9 cellular contexts compared by ENCODE assay signal in the genomic region with DNA sequence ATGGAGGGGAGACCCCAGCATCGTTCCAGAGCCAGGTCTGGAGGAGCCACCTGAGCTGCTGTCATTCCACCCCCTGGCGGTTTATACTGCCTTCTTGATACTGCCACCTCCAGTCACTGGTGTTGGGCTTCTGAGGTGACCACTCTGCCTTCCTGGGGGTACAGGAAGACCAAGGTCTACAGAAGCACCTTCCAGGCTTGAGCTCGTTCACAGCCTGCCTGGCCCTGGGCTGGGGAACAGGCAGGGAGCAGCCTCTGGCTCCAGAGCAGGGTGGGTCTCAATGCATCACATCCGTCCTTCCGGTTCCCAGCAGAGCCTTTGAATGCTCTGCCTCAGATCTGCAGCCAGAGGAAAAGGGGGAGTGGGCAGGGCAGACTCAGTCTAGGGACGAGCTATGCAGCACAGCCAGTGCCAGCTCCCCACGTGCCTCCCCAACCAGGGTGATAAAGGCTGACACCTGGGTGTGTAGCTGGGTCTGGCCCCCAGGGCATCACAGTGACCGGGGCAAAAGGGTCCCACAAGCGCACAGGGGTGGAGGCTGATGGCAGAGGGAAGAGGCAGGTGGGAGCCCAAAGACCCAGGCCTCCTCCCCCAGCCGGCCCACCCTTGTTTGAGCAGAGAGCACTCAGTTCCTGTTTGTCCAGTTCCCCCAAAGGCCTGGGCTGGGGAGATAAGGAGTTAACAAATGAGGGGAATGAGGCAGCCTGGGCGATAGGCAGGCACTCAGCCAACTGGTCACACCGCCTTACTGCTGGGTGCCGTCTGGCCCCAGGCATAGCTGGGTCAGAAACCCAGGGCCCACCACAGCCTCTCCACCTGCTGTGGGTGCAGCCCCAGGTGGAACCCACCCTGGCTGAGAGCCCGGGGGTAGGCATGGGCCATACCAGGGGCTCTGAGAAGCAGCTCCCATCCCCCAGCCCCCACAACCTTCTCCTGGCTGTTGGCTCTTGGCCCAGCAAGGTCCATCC. TPM values are rescaled to one million over a fixed set of nuclear protein-coding genes. Genes with fewer than 3 reads are reported as not detected.
DNase-seq lines count a peak whose midpoint lies in the region; ATAC-seq and TF ChIP-seq lines count a peak whose summit lies in the region.
"Had no signal": no experiment of that assay in that cellular context is flagged by ENCODE, and none has a peak within 500 bp of the region (broad histone marks: within the 10 kb centered on the region; RNA-seq: fewer than 3 reads in every experiment).

No MANE protein-coding gene starts in this region.

- TF ChIP-seq CTCF in Caco-2 (IDR thresholded peaks at IDR 0.05; ENCODE audit: insufficient read depth in 1 of 2, low read depth in 1 of 2, low read length in 1 of 2, severe bottlenecking in 1 of 2, unreplicated experiment in 1 of 2) (no peak), parathyroid adenoma (IDR thresholded peaks at IDR 0.05) (no peak), ascending aorta (IDR thresholded peaks at IDR 0.05) (no peak)

- BruUV-seq in Caco-2 (replicated peaks; lab: Mats Ljungman, UMichigan): no TSS peak

- H3K4me3 Mint-ChIP-seq in Caco-2 (ENCODE audit: unreplicated experiment): no peak overlapping the region
- H3K4me3 Mint-ChIP-seq in T-helper 17 cell: no peak overlapping the region

- H3K4me3 ChIP-seq in Caco-2 (ENCODE audit: low read depth, low read length) (no peak overlapping the region), parathyroid adenoma (ENCODE audit: low read depth, low read length) (no peak overlapping the region), ascending aorta (no peak overlapping the region)

- no peak overlapping the region for H2AFZ ChIP-seq in parathyroid adenoma

- intact Hi-C loops in Caco-2 (cut with micrococcal nuclease; ENCODE audit: unreplicated experiment): no loop called here
- intact Hi-C loops in Right ventricle myocardium superior (cut with DNase I): no loop called here
- intact Hi-C loops in ascending aorta (cut with DNase I): no loop called here

- no peaks in the 10 kb centered on the region for H3K9me3 ChIP-seq in Caco-2
- no peaks in the 10 kb centered on the region for H3K9me3 ChIP-seq in T-helper 17 cell (ENCODE audit: control insufficient read depth, low read length, poor library complexity, severe bottlenecking)
- H3K9me3 ChIP-seq in parathyroid adenoma (ENCODE audit: control insufficient read depth, low read length): no peaks in the 10 kb centered on the region
- H3K9me3 ChIP-seq in ascending aorta: no peaks in the 10 kb centered on the region

- POLR2A ChIA-PET in Caco-2 (lab: Charles Lee): no interaction called here

- no peak overlapping the region for H3K4me2 ChIP-seq in parathyroid adenoma (ENCODE audit: low read length)

- H3K27ac ChIP-seq in parathyroid adenoma (peak overlapping the region; percentile 54), ascending aorta (peak overlapping the region in 1 of 2 donors; percentile 27)

- H3K9me3 Mint-ChIP-seq in Caco-2 (ENCODE audit: unreplicated experiment): no peaks in the 10 kb centered on the region

- H3K36me3 Mint-ChIP-seq in Caco-2 (ENCODE audit: insufficient read depth, unreplicated experiment): no peaks in the 10 kb centered on the region
- no peaks in the 10 kb centered on the region for H3K36me3 Mint-ChIP-seq in T-helper 17 cell (ENCODE audit: low read depth)

- H3K27me3 Mint-ChIP-seq in Caco-2 (ENCODE audit: insufficient read depth, unreplicated experiment) (no peaks in the 10 kb centered on the region), T-helper 17 cell (no peaks in the 10 kb centered on the region)

- ATAC-seq in T-helper 17 cell: no peak
- peak; percentile 47 for ATAC-seq in Right ventricle myocardium superior (ENCODE audit: poor library complexity)
- ATAC-seq in GM21360 (IDR thresholded peaks at IDR 0.05; ENCODE audit: unreplicated experiment): no peak
- no peak for ATAC-seq in HG03520 (IDR thresholded peaks at IDR 0.05; ENCODE audit: unreplicated experiment)

- peak overlapping the region; percentile 78 for H3K27ac Mint-ChIP-seq in Caco-2 (ENCODE audit: unreplicated experiment)
- H3K27ac Mint-ChIP-seq in T-helper 17 cell: peak overlapping the region; percentile 75

- no peaks in the 10 kb centered on the region for H3K79me2 ChIP-seq in parathyroid adenoma

- H3K27me3 ChIP-seq in Caco-2 (replicated peaks; ENCODE audit: control insufficient read depth, insufficient read depth, low read length) (no peaks in the 10 kb centered on the region), parathyroid adenoma (ENCODE audit: control insufficient read depth, insufficient read depth, low read length) (no peaks in the 10 kb centered on the region), ascending aorta (no peaks in the 10 kb centered on the region)

- H3K36me3 ChIP-seq in Caco-2 (ENCODE audit: control insufficient read depth, insufficient read depth, low read length): no peaks in the 10 kb centered on the region; the same call in none of the 2 replicates
- no peaks in the 10 kb centered on the region for H3K36me3 ChIP-seq in parathyroid adenoma (ENCODE audit: control insufficient read depth, insufficient read depth, low read length)
- H3K36me3 ChIP-seq in ascending aorta: peaks cover 0 to 4% of the 10 kb centered on the region in 2 donors

- CTCF ChIA-PET in Caco-2 (lab: Charles Lee): interaction anchor here (1.4 kb wide), 1 partner anchor 11 kb away, joined by 3 read pairs; no protein-coding TSS in a partner anchor

- H3K9ac ChIP-seq in parathyroid adenoma: no peak overlapping the region

- H3K4me1 ChIP-seq in Caco-2 (peaks cover 25% of the 10 kb centered on the region), parathyroid adenoma (no peaks in the 10 kb centered on the region), ascending aorta (no peaks in the 10 kb centered on the region)

- no peaks in the 10 kb centered on the region for H3K4me1 Mint-ChIP-seq in Caco-2 (ENCODE audit: low read depth, unreplicated experiment)
- peaks cover 22% of the 10 kb centered on the region for H3K4me1 Mint-ChIP-seq in T-helper 17 cell

- DNase-seq in Caco-2 (no peak), T-helper 17 cell (no peak), Right ventricle myocardium superior (peak; percentile 69), ascending aorta (ENCODE audit: low spot score in 2 of 2) (no peak), CD1c-positive myeloid dendritic cell (ENCODE audit: extremely low spot score) (no peak)
- DNase-seq: effector CD4-positive, alpha-beta T cell had no signal

RNA-seq across cellular contexts. Expression of gene DEGS2, which starts 17.1 kb away (rescaled TPM):
- total RNA-seq in Caco-2 (2022) (3.8 and 5.1 TPM in 2 replicates), T-helper 17 cell (under 1 TPM in 1 of 2 donors, not detected in 1; 0.30 TPM), Right ventricle myocardium superior (not detected), ascending aorta (1.6 TPM)
